Comparison of ENCODE assay signal across 1 cellular context in genomic region chr1:207321045-207321789, GRCh38.
TF ChIP-seq lines count a peak whose summit lies in the region.

Gene CD55 (plus strand): TSS chr1:207321678. CDS start chr1:207321766, 88 bp downstream.

TF ChIP-seq in WTC11, 78 proteins besides CTCF, POLR2A, EP300 and RAD21 (continued from another document):
- TF ChIP-seq ZNF281 (CRISPR knock-in tag; IDR thresholded peaks at IDR 0.05) (peak; percentile 89; the same call in 1 of the 2 replicates), FOXK1 (CRISPR knock-in tag; IDR thresholded peaks at IDR 0.05) (peak; percentile 72; the same call in 1 of the 2 replicates), ZNF263 (CRISPR knock-in tag; IDR thresholded peaks at IDR 0.05; ENCODE audit: low read depth) (no peak), NR2C2 (CRISPR knock-in tag; IDR thresholded peaks at IDR 0.05) (no peak), OVOL2 (CRISPR knock-in tag; IDR thresholded peaks at IDR 0.05; ENCODE audit: borderline replicate concordance) (no peak), PREB (CRISPR knock-in tag; IDR thresholded peaks at IDR 0.05; ENCODE audit: borderline replicate concordance) (no peak), SMAD3 (CRISPR knock-in tag; IDR thresholded peaks at IDR 0.05; ENCODE audit: borderline replicate concordance) (no peak), ARID4B (CRISPR knock-in tag; IDR thresholded peaks at IDR 0.05; ENCODE audit: borderline replicate concordance) (peak; percentile 79; the same call in 1 of the 2 replicates), TEAD4 (CRISPR knock-in tag; IDR thresholded peaks at IDR 0.05) (0 out of 2 replicates have a peak, but pooled peaks have one; percentile 28), E2F1 (CRISPR knock-in tag; IDR thresholded peaks at IDR 0.05) (no peak), ELF4 (CRISPR knock-in tag; IDR thresholded peaks at IDR 0.05; ENCODE audit: low read depth) (no peak), NFYB (CRISPR knock-in tag; conservative IDR thresholded peaks at IDR 0.05; ENCODE audit: low read depth) (no peak), E2F4 (CRISPR knock-in tag; IDR thresholded peaks at IDR 0.05; ENCODE audit: borderline replicate concordance, low read depth) (no peak), ETV6 (CRISPR knock-in tag; IDR thresholded peaks at IDR 0.05) (peak; percentile 42; the same call in 1 of the 2 replicates), CREB1 (CRISPR knock-in tag; IDR thresholded peaks at IDR 0.05) (no peak), AFF4 (CRISPR knock-in tag; IDR thresholded peaks at IDR 0.05; ENCODE audit: borderline replicate concordance) (no peak), CREM (CRISPR knock-in tag; IDR thresholded peaks at IDR 0.05) (peak; percentile 62; the same call in 1 of the 2 replicates), SP1 (CRISPR knock-in tag; conservative IDR thresholded peaks at IDR 0.05) (peak; percentile 64), ATF2 (CRISPR knock-in tag; IDR thresholded peaks at IDR 0.05; ENCODE audit: borderline replicate concordance, low read depth) (no peak), FOXP4 (CRISPR knock-in tag; IDR thresholded peaks at IDR 0.05) (peak; percentile 56), ZNF423 (CRISPR knock-in tag; IDR thresholded peaks at IDR 0.05) (peak; percentile 33; the same call in 1 of the 2 replicates), ZNF232 (CRISPR knock-in tag; IDR thresholded peaks at IDR 0.05) (peak; percentile 42; the same call in 1 of the 2 replicates)
